In genomic region chr16:30698816-30699614, GRCh38 we compare ENCODE assay signal across 8 cellular contexts. TPM values are rescaled to one million over a fixed set of nuclear protein-coding genes. Genes with fewer than 3 reads are reported as not detected.
DNase-seq lines count a peak whose midpoint lies in the region; ATAC-seq, FAIRE-seq and TF ChIP-seq lines count a peak whose summit lies in the region.

Gene SRCAP, plus strand, starts transcription at chr16:30699171. Its CDS starts 1,654 bp downstream, at chr16:30700825.

- H3K36me3 ChIP-seq in mammary epithelial cell (ENCODE audit: insufficient read depth, low read length), result peaks cover 10% of the 10 kb centered on the region

- 2% methylated on average over 21 of the region's 57 CpGs for WGBS in A549 (ENCODE audit: missing lambda C conversion rate)
- 1% methylated on average over 24 of the region's 57 CpGs for WGBS in mammary epithelial cell (ENCODE audit: low coverage, missing lambda C conversion rate)

- H3K4me2 ChIP-seq in A549, result peak within 1 kb of the TSS; percentile 94
- H3K4me2 ChIP-seq in mammary epithelial cell (ENCODE audit: insufficient read depth, low read depth, low read length), result peak within 1 kb of the TSS; percentile 77

- ATAC-seq in A549, result peak; percentile 55 to 67
- peak; percentile 24 for ATAC-seq in HG03095 (IDR thresholded peaks at IDR 0.05; ENCODE audit: unreplicated experiment)
- ATAC-seq in WTC11, result peak; percentile 20

- TF ChIP-seq EP300 in A549 (IDR thresholded peaks at IDR 0.05), result no peak

- DNase-seq in A549 (ENCODE audit: low read depth in 1 of 2, low spot score in 1 of 2) (peak; percentile 86 to 87), NCI-H2171 (lab: John Stamatoyannopoulos, UW) (peak; percentile 86), WTC11 (ENCODE audit: low spot score) (peak; percentile 82), mammary epithelial cell (peak; percentile 77), iPS-NIHi11 (ENCODE audit: low spot score) (peak; percentile 94)

- H4K20me1 ChIP-seq in mammary epithelial cell (ENCODE audit: insufficient read depth, low read length), result no peaks in the 10 kb centered on the region

- H3K27ac Mint-ChIP-seq in WTC11, result peak within 1 kb of the TSS; percentile 100

- in situ Hi-C loops in mammary epithelial cell (cut with MboI; ENCODE audit: low sequenced_read_pairs in 2 of 2), result no loop called here

- H3K27ac ChIP-seq in A549 (peak within 1 kb of the TSS; percentile 97 to 99), mammary epithelial cell (ENCODE audit: insufficient read depth, low read depth, low read length) (peak within 1 kb of the TSS; percentile 94), skin epidermis (peak within 1 kb of the TSS; percentile 90 to 100 (median 100))

- no peak for TF ChIP-seq RAD21 in A549 (conservative IDR thresholded peaks at IDR 0.05 in 1 of 2, IDR thresholded peaks at IDR 0.05 in 1 of 2)

- H3K9ac ChIP-seq in mammary epithelial cell (ENCODE audit: insufficient read depth, low read length), result peak within 1 kb of the TSS; percentile 97

- no peaks in the 10 kb centered on the region for H3K9me3 Mint-ChIP-seq in WTC11

- H3K79me2 ChIP-seq in mammary epithelial cell (ENCODE audit: insufficient read depth, low read length), result peaks cover 49% of the 10 kb centered on the region

- H3K4me3 ChIP-seq in A549, result peak within 1 kb of the TSS; percentile 90
- peak within 1 kb of the TSS; percentile 78 to 99 (median 97) for H3K4me3 ChIP-seq in mammary epithelial cell (replicated peaks in 1 of 3; ENCODE audit: insufficient read depth in 1 of 3, low read depth in 2 of 3, low read length in 3 of 3)
- peak within 1 kb of the TSS; percentile 72 to 98 (median 94) for H3K4me3 ChIP-seq in skin epidermis

- no peaks in the 10 kb centered on the region for H3K9me3 ChIP-seq in A549
- no peaks in the 10 kb centered on the region for H3K9me3 ChIP-seq in mammary epithelial cell (replicated peaks; ENCODE audit: insufficient read depth, low read length)

- peak; percentile 63 for TF ChIP-seq POLR2A in A549 (IDR thresholded peaks at IDR 0.05; ENCODE audit: low read length)
- TF ChIP-seq POLR2A in GM18526 (IDR thresholded peaks at IDR 0.05; ENCODE audit: extremely low read depth, insufficient read length), result peak; percentile 50

- dilution Hi-C loops in mammary epithelial cell (cut with HindIII; ENCODE audit: low sequenced_read_pairs), result no loop called here

- POLR2A ChIA-PET in A549 (lab: Yijun Ruan, JAX) (interaction anchor here (0.5 to 2.4 kb wide), 5 partner anchors 10 to 186 kb away, joined by 3 to 7 read pairs (median 3); partner anchors contain the start of genes FBRS and PHKG2), WTC11 (lab: Charles Lee) (interaction anchor here (1.3 kb wide), 2 partner anchors 21 to 40 kb away, joined by 3 read pairs; partner anchors contain the start of gene FBRS)

- TF ChIP-seq CTCF in A549 (IDR thresholded peaks at IDR 0.05), result no peak
- TF ChIP-seq CTCF in WTC11 (IDR thresholded peaks at IDR 0.05), result no peak
- no peak for TF ChIP-seq CTCF in mammary epithelial cell (conservative IDR thresholded peaks at IDR 0.05 in 1 of 2, IDR thresholded peaks at IDR 0.05 in 1 of 2; ENCODE audit: extremely low read depth in 1 of 2, insufficient read depth in 1 of 2, low read depth in 1 of 2, low read length in 2 of 2)

- CTCF ChIA-PET in A549 (lab: Yijun Ruan, JAX) (no interaction called here), WTC11 (lab: Charles Lee) (no interaction called here), mammary epithelial cell (lab: Charles Lee; ENCODE audit: low non-redundant PET) (no interaction called here)

- H3K4me3 Mint-ChIP-seq in WTC11, result peak within 1 kb of the TSS; percentile 95

- peaks cover 26% of the 10 kb centered on the region for H3K36me3 Mint-ChIP-seq in WTC11

- peaks cover 42% of the 10 kb centered on the region for H3K27me3 Mint-ChIP-seq in WTC11 (ENCODE audit: low read depth)

- H3K4me1 Mint-ChIP-seq in WTC11, result peaks cover 14% of the 10 kb centered on the region

- intact Hi-C loops in mammary epithelial cell (cut with micrococcal nuclease), result loop anchor here (1.0 to 10.0 kb wide), 9 partner anchors 40 to 604 kb away; partner anchors contain the start of genes BCL7C, CFAP119, DCTPP1 and FBXL19

- peak within 1 kb of the TSS; percentile 90 for H2AFZ ChIP-seq in mammary epithelial cell (ENCODE audit: low read depth, low read length)

- H3K27me3 ChIP-seq in mammary epithelial cell (ENCODE audit: insufficient read depth, low read length), result no peaks in the 10 kb centered on the region

- peaks cover 15% of the 10 kb centered on the region for H3K4me1 ChIP-seq in A549
- H3K4me1 ChIP-seq in mammary epithelial cell (ENCODE audit: insufficient read depth, low read length), result peaks cover 19% of the 10 kb centered on the region

- no TSS peak for BruUV-seq in mammary epithelial cell (replicated peaks; lab: Mats Ljungman, UMichigan)

- FAIRE-seq in A549 (lab: Jason Lieb, UNC), result no peak

TF ChIP-seq in A549, 52 proteins besides CTCF, POLR2A, EP300 and RAD21 (continues in another document):
- TF ChIP-seq POLR2AphosphoS2 (conservative IDR thresholded peaks at IDR 0.05; ENCODE audit: low read length), result no peak
- TF ChIP-seq CHD2 (IDR thresholded peaks at IDR 0.05; ENCODE audit: low read length, partially characterized antibody), result peak; percentile 57
- no peak; the same call in 1 of the 2 replicates for TF ChIP-seq TFCP2L1 (CRISPR knock-in tag; IDR thresholded peaks at IDR 0.05)
- TF ChIP-seq RFX5 (IDR thresholded peaks at IDR 0.05), result no peak
- TF ChIP-seq BCL3 (IDR thresholded peaks at IDR 0.05), result peak; percentile 74; the same call in 2 of the 3 replicates
- TF ChIP-seq ZSCAN20 (CRISPR knock-in tag; IDR thresholded peaks at IDR 0.05), result no peak
- no peak for TF ChIP-seq FOSL2 (IDR thresholded peaks at IDR 0.05)
- TF ChIP-seq FOSL2 (CRISPR knock-in tag; IDR thresholded peaks at IDR 0.05), result 0 out of 2 replicates have a peak, but pooled peaks have one; percentile 23
- TF ChIP-seq RCOR1 (IDR thresholded peaks at IDR 0.05; ENCODE audit: low read depth, low read length), result no peak
- TF ChIP-seq HOXB13 (CRISPR knock-in tag; IDR thresholded peaks at IDR 0.05; ENCODE audit: low read depth), result 0 out of 2 replicates have a peak, but pooled peaks have one; percentile 69
- no peak for TF ChIP-seq FOSB (CRISPR knock-in tag; IDR thresholded peaks at IDR 0.05)
- no peak; the same call in 1 of the 2 replicates for TF ChIP-seq PHF8 (IDR thresholded peaks at IDR 0.05; ENCODE audit: borderline replicate concordance, low read depth)
- no peak for TF ChIP-seq EHMT2 (IDR thresholded peaks at IDR 0.05; ENCODE audit: low read depth)

TF ChIP-seq in WTC11, 78 proteins besides CTCF, POLR2A, EP300 and RAD21 (continues in another document):
- TF ChIP-seq JUN (CRISPR knock-in tag; IDR thresholded peaks at IDR 0.05) (0 out of 2 replicates have a peak, but pooled peaks have one; percentile 19), TEAD1 (CRISPR knock-in tag; IDR thresholded peaks at IDR 0.05) (peak; percentile 41; the same call in 1 of the 2 replicates), ARID4B (CRISPR knock-in tag; IDR thresholded peaks at IDR 0.05; ENCODE audit: borderline replicate concordance) (peak; percentile 43; the same call in 1 of the 2 replicates), SMAD3 (CRISPR knock-in tag; IDR thresholded peaks at IDR 0.05; ENCODE audit: borderline replicate concordance) (no peak), TEAD4 (CRISPR knock-in tag; IDR thresholded peaks at IDR 0.05) (peak; percentile 8; the same call in 1 of the 2 replicates), ATF1 (CRISPR knock-in tag; IDR thresholded peaks at IDR 0.05) (no peak)

RNA-seq across cellular contexts. Expression of gene SRCAP, which starts in this region (rescaled TPM):
- polyA plus RNA-seq in A549 (2011; rRNA removed) (6.2 and 10.0 TPM in 2 replicates), A549 (2017; fragmentation: RNase III; extraction: RNeasy Plus Mini Kit Qiagen cat#74134 plus additional on column Dnase treatment) (18.9 to 19.9 TPM (median 19.5 TPM) in 3 replicates), mammary epithelial cell (3.9 TPM)
- polyA plus RNA-seq in A549 (2012; cell fraction: cytosol; rRNA removed), result 7.9 and 17.1 TPM in 2 replicates
- polyA plus RNA-seq in A549 (2012; cell fraction: nucleus; rRNA removed), result 20.8 and 30.6 TPM in 2 replicates
- 22.3 and 26.5 TPM in 2 replicates for polyA minus RNA-seq in A549 (2011; rRNA and poly(A)+ RNA removed)
- total RNA-seq in WTC11 (2021) (54.9 to 58.5 TPM (median 55.8 TPM) in 3 replicates), mammary epithelial cell (10 to 100 TPM; 20.2 to 46.2 TPM)
- 41.0 TPM for polyA minus RNA-seq in mammary epithelial cell

Comparison
In these comparisons a context has a peak if more than half of its experiments do, and no peak if none do; other contexts are left out.
1. Peak in every context shown above with its lines: DNase-seq, ATAC-seq, H3K4me3 ChIP-seq and H3K27ac ChIP-seq.